In genomic region chr6:115901896-115902295, GRCh38 we compare ENCODE assay signal across 19 cellular contexts.
DNase-seq lines count a peak whose midpoint lies in the region; TF ChIP-seq lines count a peak whose summit lies in the region.
"Had no signal": no experiment of that assay in that cellular context is flagged by ENCODE, and none has a peak within 500 bp of the region (broad histone marks: within the 10 kb centered on the region; RNA-seq: fewer than 3 reads in every experiment).

No MANE protein-coding gene starts in this region.

- intact Hi-C loops in head of caudate nucleus (cut with DNase I) = no loop called here

- no peaks in the 10 kb centered on the region for H3K36me3 ChIP-seq in WERI-Rb-1

- no peaks in the 10 kb centered on the region for H3K9me3 ChIP-seq in WERI-Rb-1 (ENCODE audit: severe bottlenecking)
- H3K9me3 ChIP-seq: Caco-2, SK-N-SH had no signal

- DNase-seq in DMS 273 (lab: John Stamatoyannopoulos, UW; ENCODE audit: unreplicated experiment) (peak; percentile 14), DMS 273 treated with DMSO at 0.1 percent for 48 hours (lab: John Stamatoyannopoulos, UW) (no peak), WERI-Rb-1 (peak; percentile 11), head of caudate nucleus (peak in 33 of 42 donors; percentile 6 to 70 (median 37)), putamen (ENCODE audit: low spot score) (peak; percentile 30), hippocampal formation (lab: John Stamatoyannopoulos, UW) (no peak), NCI-H1436 (lab: John Stamatoyannopoulos, UW) (no peak)
- no peak for DNase-seq in stimulated activated CD4-positive, alpha-beta T cell treated with anti-CD3 and anti-CD28 coated beads, Interleukin-2, amount 100 ng/mL, for 48 hours
- DNase-seq: Caco-2; CD4-positive, CD25-positive, alpha-beta regulatory T cell; DMS53; EL; HFFc6; KG1; MV-4-11; NCI-H1930; NCI-H774; SK-N-SH had no signal

- no peak for TF ChIP-seq CTCF in WERI-Rb-1 (IDR thresholded peaks at IDR 0.05; ENCODE audit: low read depth, low read length)

- no peak overlapping the region for H3K27ac ChIP-seq in WERI-Rb-1
- H3K27ac ChIP-seq: 22Rv1 had no signal

- H3K27me3 ChIP-seq in WERI-Rb-1 (ENCODE audit: insufficient read depth, low read depth, severe bottlenecking) = no peaks in the 10 kb centered on the region

- H3K4me3 ChIP-seq in WERI-Rb-1 (ENCODE audit: low read depth, low read length) = no peak overlapping the region

Comparison
In these comparisons a context has a peak if more than half of its experiments do, and no peak if none do; other contexts are left out.
1. DNase-seq: peak in DMS 273 (single experiment), WERI-Rb-1 (single experiment), head of caudate nucleus (33 of 42) and putamen (single experiment); none in DMS 273 treated with DMSO at 0.1 percent for 48 hours (single experiment), hippocampal formation (0 of 2), NCI-H1436 (single experiment) and stimulated activated CD4-positive, alpha-beta T cell treated with anti-CD3 and anti-CD28 coated beads, Interleukin-2, amount 100 ng/mL, for 48 hours (0 of 2).